In the genomic region with DNA sequence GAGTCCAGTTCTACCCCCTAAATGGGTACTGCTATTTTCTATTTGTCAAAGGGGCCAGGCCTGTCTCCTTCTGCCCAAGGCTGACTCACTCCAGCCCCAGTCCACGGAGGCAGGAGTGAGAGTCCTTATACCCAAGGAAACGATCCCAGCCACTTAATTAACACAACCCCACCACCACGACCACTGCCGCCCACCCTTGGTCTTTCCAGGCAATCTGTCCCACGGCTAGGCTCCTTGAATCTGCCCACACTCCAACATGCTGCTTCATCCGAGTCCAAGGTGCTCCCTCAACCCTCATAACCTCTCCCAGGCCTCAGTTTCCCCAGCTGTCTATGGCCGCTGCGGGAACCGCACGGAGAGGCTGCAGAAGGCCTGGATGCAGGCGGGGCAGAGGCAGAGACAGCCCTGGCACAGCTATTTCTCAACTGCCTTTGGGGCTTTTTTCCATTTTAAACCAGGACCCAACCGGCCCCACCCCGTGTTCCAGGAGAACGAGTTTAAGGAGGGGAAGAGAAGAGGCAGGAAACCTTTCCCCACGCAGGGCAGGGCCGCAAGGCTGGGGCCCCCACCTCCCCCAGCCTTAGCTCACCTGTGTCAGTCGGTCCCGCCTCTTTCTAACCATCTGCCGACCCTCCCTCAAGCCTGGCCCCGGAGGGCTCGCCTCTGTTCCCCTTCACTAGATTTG, we compare ENCODE assay signal across 1 cellular context.
TF ChIP-seq lines count a peak whose summit lies in the region.

No MANE protein-coding gene starts in this region.

TF ChIP-seq in liver, 16 proteins besides CTCF, POLR2A, EP300 and RAD21 (continued from another document):
- TF ChIP-seq, protein P1, sequence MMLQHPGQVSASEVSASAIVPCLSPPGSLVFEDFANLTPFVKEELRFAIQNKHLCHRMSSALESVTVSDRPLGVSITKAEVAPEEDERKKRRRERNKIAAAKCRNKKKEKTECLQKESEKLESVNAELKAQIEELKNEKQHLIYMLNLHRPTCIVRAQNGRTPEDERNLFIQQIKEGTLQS (IDR thresholded peaks at IDR 0.05), result no peak
- no peak for TF ChIP-seq RXRA (IDR thresholded peaks at IDR 0.05)
- TF ChIP-seq, protein P2, sequence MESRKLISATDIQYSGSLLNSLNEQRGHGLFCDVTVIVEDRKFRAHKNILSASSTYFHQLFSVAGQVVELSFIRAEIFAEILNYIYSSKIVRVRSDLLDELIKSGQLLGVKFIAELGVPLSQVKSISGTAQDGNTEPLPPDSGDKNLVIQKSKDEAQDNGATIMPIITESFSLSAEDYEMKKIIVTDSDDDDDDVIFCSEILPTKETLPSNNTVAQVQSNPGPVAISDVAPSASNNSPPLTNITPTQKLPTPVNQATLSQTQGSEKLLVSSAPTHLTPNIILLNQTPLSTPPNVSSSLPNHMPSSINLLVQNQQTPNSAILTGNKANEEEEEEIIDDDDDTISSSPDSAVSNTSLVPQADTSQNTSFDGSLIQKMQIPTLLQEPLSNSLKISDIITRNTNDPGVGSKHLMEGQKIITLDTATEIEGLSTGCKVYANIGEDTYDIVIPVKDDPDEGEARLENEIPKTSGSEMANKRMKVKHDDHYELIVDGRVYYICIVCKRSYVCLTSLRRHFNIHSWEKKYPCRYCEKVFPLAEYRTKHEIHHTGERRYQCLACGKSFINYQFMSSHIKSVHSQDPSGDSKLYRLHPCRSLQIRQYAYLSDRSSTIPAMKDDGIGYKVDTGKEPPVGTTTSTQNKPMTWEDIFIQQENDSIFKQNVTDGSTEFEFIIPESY (IDR thresholded peaks at IDR 0.05), result no peak
- TF ChIP-seq SP1 (IDR thresholded peaks at IDR 0.05), result no peak
- no peak for TF ChIP-seq YY1 (IDR thresholded peaks at IDR 0.05)
